8 cellular contexts compared by ENCODE assay signal in genomic region chr15:60478633-60479360, GRCh38. TPM values are rescaled to one million over a fixed set of nuclear protein-coding genes. Genes with fewer than 3 reads are reported as not detected.
DNase-seq lines count a peak whose midpoint lies in the region; ATAC-seq and TF ChIP-seq lines count a peak whose summit lies in the region.

A gene with protein sequence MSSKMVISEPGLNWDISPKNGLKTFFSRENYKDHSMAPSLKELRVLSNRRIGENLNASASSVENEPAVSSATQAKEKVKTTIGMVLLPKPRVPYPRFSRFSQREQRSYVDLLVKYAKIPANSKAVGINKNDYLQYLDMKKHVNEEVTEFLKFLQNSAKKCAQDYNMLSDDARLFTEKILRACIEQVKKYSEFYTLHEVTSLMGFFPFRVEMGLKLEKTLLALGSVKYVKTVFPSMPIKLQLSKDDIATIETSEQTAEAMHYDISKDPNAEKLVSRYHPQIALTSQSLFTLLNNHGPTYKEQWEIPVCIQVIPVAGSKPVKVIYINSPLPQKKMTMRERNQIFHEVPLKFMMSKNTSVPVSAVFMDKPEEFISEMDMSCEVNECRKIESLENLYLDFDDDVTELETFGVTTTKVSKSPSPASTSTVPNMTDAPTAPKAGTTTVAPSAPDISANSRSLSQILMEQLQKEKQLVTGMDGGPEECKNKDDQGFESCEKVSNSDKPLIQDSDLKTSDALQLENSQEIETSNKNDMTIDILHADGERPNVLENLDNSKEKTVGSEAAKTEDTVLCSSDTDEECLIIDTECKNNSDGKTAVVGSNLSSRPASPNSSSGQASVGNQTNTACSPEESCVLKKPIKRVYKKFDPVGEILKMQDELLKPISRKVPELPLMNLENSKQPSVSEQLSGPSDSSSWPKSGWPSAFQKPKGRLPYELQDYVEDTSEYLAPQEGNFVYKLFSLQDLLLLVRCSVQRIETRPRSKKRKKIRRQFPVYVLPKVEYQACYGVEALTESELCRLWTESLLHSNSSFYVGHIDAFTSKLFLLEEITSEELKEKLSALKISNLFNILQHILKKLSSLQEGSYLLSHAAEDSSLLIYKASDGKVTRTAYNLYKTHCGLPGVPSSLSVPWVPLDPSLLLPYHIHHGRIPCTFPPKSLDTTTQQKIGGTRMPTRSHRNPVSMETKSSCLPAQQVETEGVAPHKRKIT (minus strand): TSS chr15:60479142. CDS start chr15:60477977, 1,165 bp downstream.

- peak; percentile 93 to 95 for ATAC-seq in naive B cell (ENCODE audit: low read depth in 2 of 2)
- peak; percentile 97 for ATAC-seq in stimulated activated memory B cell treated with anti-CD40 and anti-IgM and Interleukin-4, amounts not matched to agents 10 μg/mL and 1 μg/mL and 100 μg/mL, for 72 hours

- H3K27ac ChIP-seq in DOHH2 (ENCODE audit: low read depth, low read length) (peak within 1 kb of the TSS; percentile 60), GM23248 (peak within 1 kb of the TSS; percentile 93)

- peaks cover 30% of the 10 kb centered on the region for H3K4me1 ChIP-seq in DOHH2 (ENCODE audit: control insufficient read depth, low read length)
- H3K4me1 ChIP-seq in GM23248 (ENCODE audit: insufficient read depth) = peaks cover 30% of the 10 kb centered on the region

- peaks cover 10 to 12% of the 10 kb centered on the region in 2 donors for H3K36me3 Mint-ChIP-seq in naive B cell
- peaks cover 15% of the 10 kb centered on the region for H3K36me3 Mint-ChIP-seq in stimulated activated memory B cell treated with anti-CD40 and anti-IgM and Interleukin-4, amounts not matched to agents 10 μg/mL and 1 μg/mL and 100 μg/mL, for 72 hours

- H3K9me3 ChIP-seq in DOHH2 (ENCODE audit: control insufficient read depth, insufficient read depth, low read length) = no peaks in the 10 kb centered on the region
- H3K9me3 ChIP-seq in GM23248 (ENCODE audit: low read depth) = no peaks in the 10 kb centered on the region

- H3K4me2 ChIP-seq in DOHH2 (ENCODE audit: low read length) = peak within 1 kb of the TSS; percentile 81
- peak within 1 kb of the TSS; percentile 89 for H3K4me2 ChIP-seq in GM23248 (ENCODE audit: unreplicated experiment)

- H3K27me3 ChIP-seq in DOHH2 (ENCODE audit: control insufficient read depth, low read length) (no peaks in the 10 kb centered on the region), GM23248 (replicated peaks; ENCODE audit: insufficient read depth) (no peaks in the 10 kb centered on the region)

- no peaks in the 10 kb centered on the region for H3F3A ChIP-seq in DOHH2 (ENCODE audit: control insufficient read depth, insufficient read depth)
- peaks cover 22% of the 10 kb centered on the region for H3F3A ChIP-seq in GM23248 (ENCODE audit: insufficient read depth)

- H3K4me3 Mint-ChIP-seq in naive B cell = peak within 1 kb of the TSS; percentile 94 to 99 (median 98)
- peak within 1 kb of the TSS; percentile 97 for H3K4me3 Mint-ChIP-seq in stimulated activated memory B cell treated with anti-CD40 and anti-IgM and Interleukin-4, amounts not matched to agents 10 μg/mL and 1 μg/mL and 100 μg/mL, for 72 hours

- WGBS in GM23248 (ENCODE audit: low coverage in 1 of 2, low lambda C conversion rate in 2 of 2, missing lambda C conversion rate in 2 of 2), 2 experiments = 1% methylated on average over 57 of the region's 57 CpGs

- in situ Hi-C loops in GM23248 (cut with MboI) = no loop called here

- H2AFZ ChIP-seq in GM23248 = peak within 1 kb of the TSS; percentile 93

- peak within 1 kb of the TSS; percentile 89 for H3K4me3 ChIP-seq in DOHH2 (ENCODE audit: low read length)
- peak within 1 kb of the TSS; percentile 91 for H3K4me3 ChIP-seq in GM23248

- H3K27ac Mint-ChIP-seq in naive B cell = peak within 1 kb of the TSS; percentile 98 to 100 (median 99)
- H3K27ac Mint-ChIP-seq in stimulated activated memory B cell treated with anti-CD40 and anti-IgM and Interleukin-4, amounts not matched to agents 10 μg/mL and 1 μg/mL and 100 μg/mL, for 72 hours = peak within 1 kb of the TSS; percentile 92

- H3K9ac ChIP-seq in GM23248 = peak within 1 kb of the TSS; percentile 97

- no peak for TF ChIP-seq CTCF in DOHH2 (IDR thresholded peaks at IDR 0.05; ENCODE audit: low read depth, low read length, poor library complexity, severe bottlenecking)

- no peaks in the 10 kb centered on the region for H3K9me3 Mint-ChIP-seq in naive B cell
- no peaks in the 10 kb centered on the region for H3K9me3 Mint-ChIP-seq in stimulated activated memory B cell treated with anti-CD40 and anti-IgM and Interleukin-4, amounts not matched to agents 10 μg/mL and 1 μg/mL and 100 μg/mL, for 72 hours

- H3K79me2 ChIP-seq in DOHH2 (ENCODE audit: control insufficient read depth, low read length) (peaks cover 51% of the 10 kb centered on the region), GM23248 (ENCODE audit: insufficient read depth) (peaks cover 42% of the 10 kb centered on the region)

- H3K36me3 ChIP-seq in DOHH2 (ENCODE audit: control insufficient read depth, low read length) (peaks cover 46% of the 10 kb centered on the region), GM23248 (ENCODE audit: low read depth) (peaks cover 6% of the 10 kb centered on the region; the same call in 1 of the 2 replicates)

- H3K27me3 Mint-ChIP-seq in naive B cell = no peaks in the 10 kb centered on the region
- no peaks in the 10 kb centered on the region for H3K27me3 Mint-ChIP-seq in stimulated activated memory B cell treated with anti-CD40 and anti-IgM and Interleukin-4, amounts not matched to agents 10 μg/mL and 1 μg/mL and 100 μg/mL, for 72 hours

- DNase-seq in GM23248 (peak; percentile 98), Kasumi-1 (lab: John Stamatoyannopoulos, UW) (peak; percentile 93 to 95), RPMI7951 (ENCODE audit: low read depth) (peak; percentile 95), fibroblast of gingiva (ENCODE audit: low read depth) (peak; percentile 90), naive B cell (peak; percentile 93)
- peak; percentile 91 to 93 for DNase-seq in activated T-helper 1 cell treated with anti-CD3 and anti-CD28 coated beads, Interleukin-2, amount 50 U/mL, for 16 hours (ENCODE audit: low read depth in 1 of 2, low spot score in 1 of 2)

- H3K9me2 ChIP-seq in DOHH2 (replicated peaks; ENCODE audit: control insufficient read depth, low read length) (no peaks in the 10 kb centered on the region), GM23248 (ENCODE audit: insufficient read depth) (no peaks in the 10 kb centered on the region)

- no peaks in the 10 kb centered on the region for H4K20me1 ChIP-seq in DOHH2 (ENCODE audit: control insufficient read depth, insufficient read depth, low read depth, low read length)
- no peaks in the 10 kb centered on the region for H4K20me1 ChIP-seq in GM23248 (ENCODE audit: insufficient read depth)

- peaks cover 42 to 52% (median 43%) of the 10 kb centered on the region in 3 donors for H3K4me1 Mint-ChIP-seq in naive B cell
- peaks cover 43% of the 10 kb centered on the region for H3K4me1 Mint-ChIP-seq in stimulated activated memory B cell treated with anti-CD40 and anti-IgM and Interleukin-4, amounts not matched to agents 10 μg/mL and 1 μg/mL and 100 μg/mL, for 72 hours

RNA-seq across cellular contexts. Expression of the gene that starts here (rescaled TPM):
- total RNA-seq in GM23248 (2014; rRNA removed; shearing (Covaris generic)) = 21.6 and 43.4 TPM in 2 replicates
- 21.3 and 25.5 TPM in 2 replicates for polyA plus RNA-seq in GM23248 (2016; fragmentation: Nextera tagmentation; extraction: Ambion mirVana)
- total RNA-seq in RPMI7951 (2014; rRNA removed; shearing (Covaris generic)) = 29.6 and 32.2 TPM in 2 replicates
- polyA plus RNA-seq in naive B cell (ENCODE audit: low read depth in 6 of 6) = 10 to 100 TPM; 25.0 to 56.8 (median 50.0) TPM

Comparison
In these comparisons a context has a peak if more than half of its experiments do, and no peak if none do; other contexts are left out.
1. Peak in every context shown above with its lines: DNase-seq, ATAC-seq, H3K4me3 ChIP-seq and H3K27ac ChIP-seq.